Comparison of ENCODE assay signal across 12 cellular contexts in genomic region chr10:97328646-97329453, GRCh38. TPM values are rescaled to one million over a fixed set of nuclear protein-coding genes. Genes with fewer than 3 reads are reported as not detected.
DNase-seq lines count a peak whose midpoint lies in the region; ATAC-seq and TF ChIP-seq lines count a peak whose summit lies in the region.
"Had no signal": no experiment of that assay in that cellular context is flagged by ENCODE, and none has a peak within 500 bp of the region (broad histone marks: within the 10 kb centered on the region; RNA-seq: fewer than 3 reads in every experiment).

No MANE protein-coding gene starts in this region.

- H3K4me1 Mint-ChIP-seq in CD4-positive, alpha-beta T cell (ENCODE audit: low read depth) = peaks cover 62% of the 10 kb centered on the region
- H3K4me1 Mint-ChIP-seq in GM23338 = peaks cover 38% of the 10 kb centered on the region
- peaks cover 63% of the 10 kb centered on the region for H3K4me1 Mint-ChIP-seq in activated T-helper 1 cell treated with anti-CD3 and anti-CD28 coated beads, Interleukin-12 subunit alpha, Interleukin-12 subunit beta, Interleukin-2, Interleukin-4 antibody, amounts not matched to agents 30 ng/mL and 10 ng/mL and 1 ng/mL, durations not matched to agents 14 hours and 24 hours and 36 hours (ENCODE audit: low read depth)

- H3K27ac Mint-ChIP-seq in CD4-positive, alpha-beta T cell = peak overlapping the region; percentile 33
- no peak overlapping the region for H3K27ac Mint-ChIP-seq in GM23338
- H3K27ac Mint-ChIP-seq in activated T-helper 1 cell treated with anti-CD3 and anti-CD28 coated beads, Interleukin-12 subunit alpha, Interleukin-12 subunit beta, Interleukin-2, Interleukin-4 antibody, amounts not matched to agents 30 ng/mL and 10 ng/mL and 1 ng/mL, durations not matched to agents 14 hours and 24 hours and 36 hours = peak overlapping the region; percentile 15

- peaks cover 54% of the 10 kb centered on the region for H3K79me2 ChIP-seq in GM23338 (replicated peaks; ENCODE audit: insufficient read depth)
- peaks cover 29% of the 10 kb centered on the region for H3K79me2 ChIP-seq in mammary epithelial cell (ENCODE audit: insufficient read depth, low read length)

- in situ Hi-C loops in ACHN (cut with HindIII; ENCODE audit: low pct_ligation_motif_present, low pct_unique_long_range_greater_than_20kb, low sequenced_read_pairs) = no loop called here
- in situ Hi-C loops in mammary epithelial cell (cut with MboI; ENCODE audit: low sequenced_read_pairs in 2 of 2) = no loop called here

- H3K4me1 ChIP-seq in GM23338 (ENCODE audit: insufficient read depth) = peaks cover 51% of the 10 kb centered on the region
- peaks cover 3% of the 10 kb centered on the region for H3K4me1 ChIP-seq in mammary epithelial cell (ENCODE audit: insufficient read depth, low read length)

- no peaks in the 10 kb centered on the region for H3K9me3 Mint-ChIP-seq in CD4-positive, alpha-beta T cell
- no peaks in the 10 kb centered on the region for H3K9me3 Mint-ChIP-seq in GM23338
- H3K9me3 Mint-ChIP-seq in activated T-helper 1 cell treated with anti-CD3 and anti-CD28 coated beads, Interleukin-12 subunit alpha, Interleukin-12 subunit beta, Interleukin-2, Interleukin-4 antibody, amounts not matched to agents 30 ng/mL and 10 ng/mL and 1 ng/mL, durations not matched to agents 14 hours and 24 hours and 36 hours = no peaks in the 10 kb centered on the region
- H3K9me3 Mint-ChIP-seq: naive B cell had no signal

- H3K27ac ChIP-seq in CD4-positive, alpha-beta T cell (ENCODE audit: low read depth, low read length) = no peak overlapping the region
- H3K27ac ChIP-seq in GM23338 (ENCODE audit: low read depth) (0 out of 2 replicates have a peak overlapping the region, but pooled peaks have one; percentile 83), mammary epithelial cell (ENCODE audit: insufficient read depth, low read depth, low read length) (no peak overlapping the region)

- POLR2A ChIA-PET in CD4-positive, alpha-beta T cell (lab: Charles Lee) = interaction anchor here (2.5 kb wide), 1 partner anchor 9 kb away, joined by 25 read pairs; the partner anchor contains the start of gene FRAT1

- WGBS in mammary epithelial cell (ENCODE audit: low coverage, missing lambda C conversion rate) = 66% methylated on average over 3 of the region's 3 CpGs

- no peak overlapping the region for H3K9ac ChIP-seq in mammary epithelial cell (ENCODE audit: insufficient read depth, low read length)

- intact Hi-C loops in CD4-positive, alpha-beta T cell (cut with DNase I, micrococcal nuclease) = no loop called here
- intact Hi-C loops in activated T-helper 1 cell treated with anti-CD3 and anti-CD28 coated beads, Interleukin-12 subunit alpha, Interleukin-12 subunit beta, Interleukin-2, Interleukin-4 antibody, amounts not matched to agents 30 ng/mL and 10 ng/mL and 1 ng/mL, durations not matched to agents 14 hours and 24 hours and 36 hours (cut with micrococcal nuclease) = no loop called here
- intact Hi-C loops in mammary epithelial cell (cut with micrococcal nuclease) = no loop called here

- H3K36me3 ChIP-seq in GM23338 (ENCODE audit: insufficient read depth) = no peaks in the 10 kb centered on the region
- no peaks in the 10 kb centered on the region for H3K36me3 ChIP-seq in mammary epithelial cell (ENCODE audit: insufficient read depth, low read length)

- H3F3A ChIP-seq in GM23338 (replicated peaks; ENCODE audit: low read depth) = peaks cover 25% of the 10 kb centered on the region

- CTCF ChIA-PET in CD4-positive, alpha-beta T cell (lab: Charles Lee) = interaction anchor here (1.2 to 1.4 kb wide), 2 partner anchors 9 to 27 kb away, joined by 3 to 4 read pairs; partner anchors contain the start of gene FRAT1
- CTCF ChIA-PET in mammary epithelial cell (lab: Charles Lee; ENCODE audit: low non-redundant PET) = no interaction called here

- no peak for DNase-seq in CD4-positive, alpha-beta T cell
- DNase-seq in GM23338 (ENCODE audit: low spot score) (no peak), mucosa of gallbladder (ENCODE audit: low spot score) (peak; percentile 52), ACHN (no peak), mammary epithelial cell (no peak), HT-29 (ENCODE audit: low spot score) (no peak), NCI-H2029 treated with DMSO at 0.1 percent for 48 hours (lab: John Stamatoyannopoulos, UW) (no peak)
- DNase-seq in activated T-helper 1 cell treated with anti-CD3 and anti-CD28 coated beads, Interleukin-12 subunit alpha, Interleukin-12 subunit beta, Interleukin-2, Interleukin-4 antibody, amounts not matched to agents 30 ng/mL and 10 ng/mL and 1 ng/mL, durations not matched to agents 14 hours and 24 hours and 36 hours (ENCODE audit: low spot score) = no peak
- DNase-seq: cerebellar nuclear complex, naive B cell, NCI-H1417 treated with DMSO at 0.1 percent for 48 hours, T1000 had no signal

- no peak for ATAC-seq in CD4-positive, alpha-beta T cell (ENCODE audit: poor library complexity)
- no peak for ATAC-seq in GM23338

- no peaks in the 10 kb centered on the region for H3K27me3 ChIP-seq in CD4-positive, alpha-beta T cell (ENCODE audit: control insufficient read depth, insufficient read depth, low read length)
- H3K27me3 ChIP-seq in GM23338 (ENCODE audit: insufficient read depth) (no peaks in the 10 kb centered on the region), mammary epithelial cell (ENCODE audit: insufficient read depth, low read length) (no peaks in the 10 kb centered on the region)

- no TSS peak for BruUV-seq in mammary epithelial cell (replicated peaks; lab: Mats Ljungman, UMichigan)

- H3K27me3 Mint-ChIP-seq in CD4-positive, alpha-beta T cell = no peaks in the 10 kb centered on the region
- peaks cover 14% of the 10 kb centered on the region for H3K27me3 Mint-ChIP-seq in GM23338 (ENCODE audit: insufficient read depth, low read depth, poor library complexity)
- no peaks in the 10 kb centered on the region for H3K27me3 Mint-ChIP-seq in activated T-helper 1 cell treated with anti-CD3 and anti-CD28 coated beads, Interleukin-12 subunit alpha, Interleukin-12 subunit beta, Interleukin-2, Interleukin-4 antibody, amounts not matched to agents 30 ng/mL and 10 ng/mL and 1 ng/mL, durations not matched to agents 14 hours and 24 hours and 36 hours (ENCODE audit: insufficient read depth)
- H3K27me3 Mint-ChIP-seq: naive B cell had no signal

- H3K4me3 ChIP-seq in GM23338 (no peak overlapping the region), mammary epithelial cell (replicated peaks in 1 of 3; ENCODE audit: insufficient read depth in 1 of 3, low read depth in 2 of 3, low read length in 3 of 3) (no peak overlapping the region)

- H3K4me2 ChIP-seq in GM23338 (no peak overlapping the region), mammary epithelial cell (ENCODE audit: insufficient read depth, low read depth, low read length) (no peak overlapping the region)

- H3K9me2 ChIP-seq in GM23338 (ENCODE audit: insufficient read depth) = no peaks in the 10 kb centered on the region

- H3K4me3 Mint-ChIP-seq in CD4-positive, alpha-beta T cell = peak overlapping the region; percentile 20
- no peak overlapping the region; the same call in 2 of the 3 replicates for H3K4me3 Mint-ChIP-seq in GM23338
- H3K4me3 Mint-ChIP-seq in activated T-helper 1 cell treated with anti-CD3 and anti-CD28 coated beads, Interleukin-12 subunit alpha, Interleukin-12 subunit beta, Interleukin-2, Interleukin-4 antibody, amounts not matched to agents 30 ng/mL and 10 ng/mL and 1 ng/mL, durations not matched to agents 14 hours and 24 hours and 36 hours = no peak overlapping the region

- peaks cover 31% of the 10 kb centered on the region for H4K20me1 ChIP-seq in GM23338 (replicated peaks; ENCODE audit: insufficient read depth)
- H4K20me1 ChIP-seq in mammary epithelial cell (ENCODE audit: insufficient read depth, low read length) = no peaks in the 10 kb centered on the region

- dilution Hi-C loops in mammary epithelial cell (cut with HindIII; ENCODE audit: low sequenced_read_pairs) = no loop called here

- H2AFZ ChIP-seq in GM23338 (no peak overlapping the region), mammary epithelial cell (ENCODE audit: low read depth, low read length) (no peak overlapping the region)

- no peaks in the 10 kb centered on the region for H3K9me3 ChIP-seq in CD4-positive, alpha-beta T cell (ENCODE audit: control insufficient read depth, low read length)
- H3K9me3 ChIP-seq in mammary epithelial cell (replicated peaks; ENCODE audit: insufficient read depth, low read length) = no peaks in the 10 kb centered on the region

- no peak for TF ChIP-seq CTCF in CD4-positive, alpha-beta T cell (IDR thresholded peaks at IDR 0.05)
- TF ChIP-seq CTCF in GM23338 (conservative IDR thresholded peaks at IDR 0.05; ENCODE audit: low read depth in 2 of 2) (no peak), mammary epithelial cell (conservative IDR thresholded peaks at IDR 0.05 in 1 of 2, IDR thresholded peaks at IDR 0.05 in 1 of 2; ENCODE audit: extremely low read depth in 1 of 2, insufficient read depth in 1 of 2, low read depth in 1 of 2, low read length in 2 of 2) (no peak)

- peaks cover 52% of the 10 kb centered on the region for H3K36me3 Mint-ChIP-seq in CD4-positive, alpha-beta T cell (ENCODE audit: low read depth)
- H3K36me3 Mint-ChIP-seq in GM23338 (ENCODE audit: low read depth) = peaks cover 41% of the 10 kb centered on the region
- H3K36me3 Mint-ChIP-seq in activated T-helper 1 cell treated with anti-CD3 and anti-CD28 coated beads, Interleukin-12 subunit alpha, Interleukin-12 subunit beta, Interleukin-2, Interleukin-4 antibody, amounts not matched to agents 30 ng/mL and 10 ng/mL and 1 ng/mL, durations not matched to agents 14 hours and 24 hours and 36 hours (ENCODE audit: low read depth) = peaks cover 15% of the 10 kb centered on the region

RNA-seq across cellular contexts. Expression of gene FRAT2, which starts 5.7 kb away (rescaled TPM):
- total RNA-seq in CD4-positive, alpha-beta T cell = 10 to 100 TPM; 27.0 to 27.6 TPM
- 87.5 and 109 TPM in 2 replicates for total RNA-seq in GM23338 (2014; rRNA removed; shearing (Covaris generic))
- polyA plus RNA-seq in GM23338 (2016; fragmentation: Nextera tagmentation; extraction: Ambion mirVana) (24.5 and 44.0 TPM in 2 replicates), mammary epithelial cell (4.0 TPM)
- 10.8 and 11.2 TPM in 2 replicates for total RNA-seq in activated T-helper 1 cell treated with anti-CD3 and anti-CD28 coated beads, Interleukin-12 subunit alpha, Interleukin-12 subunit beta, Interleukin-2, Interleukin-4 antibody, amounts not matched to agents 30 ng/mL and 10 ng/mL and 1 ng/mL, durations not matched to agents 14 hours and 24 hours and 36 hours
- total RNA-seq in mucosa of gallbladder (18.6 TPM), mammary epithelial cell (1 to 10 TPM; 5.0 to 5.3 TPM)
- polyA minus RNA-seq in mammary epithelial cell = 11.9 TPM
- total RNA-seq in HT-29 (2014; rRNA removed; shearing (Covaris generic)) = 29.1 and 30.3 TPM in 2 replicates

RNA-seq across cellular contexts. Expression of gene FRAT1, which starts 9.8 kb away (rescaled TPM):
- total RNA-seq in CD4-positive, alpha-beta T cell = 10 to 100 TPM; 45.2 to 45.5 TPM
- total RNA-seq in GM23338 (2014; rRNA removed; shearing (Covaris generic)) = 6.1 and 8.5 TPM in 2 replicates
- polyA plus RNA-seq in GM23338 (2016; fragmentation: Nextera tagmentation; extraction: Ambion mirVana) (1.4 and 1.7 TPM in 2 replicates), mammary epithelial cell (0.58 TPM)
- 3.0 and 3.3 TPM in 2 replicates for total RNA-seq in activated T-helper 1 cell treated with anti-CD3 and anti-CD28 coated beads, Interleukin-12 subunit alpha, Interleukin-12 subunit beta, Interleukin-2, Interleukin-4 antibody, amounts not matched to agents 30 ng/mL and 10 ng/mL and 1 ng/mL, durations not matched to agents 14 hours and 24 hours and 36 hours
- total RNA-seq in mucosa of gallbladder (9.4 TPM), mammary epithelial cell (1 to 10 TPM; 1.5 to 2.4 TPM)
- not detected for polyA minus RNA-seq in mammary epithelial cell
- total RNA-seq in HT-29 (2014; rRNA removed; shearing (Covaris generic)) = 3.7 and 5.8 TPM in 2 replicates

RNA-seq across cellular contexts. Expression of gene ARHGAP19, which starts 36.4 kb away (rescaled TPM):
- 1 to 10 TPM; 6.9 to 8.8 TPM for total RNA-seq in CD4-positive, alpha-beta T cell
- total RNA-seq in GM23338 (2014; rRNA removed; shearing (Covaris generic)) = 35.9 and 38.8 TPM in 2 replicates
- 7.6 and 11.5 TPM in 2 replicates for polyA plus RNA-seq in GM23338 (2016; fragmentation: Nextera tagmentation; extraction: Ambion mirVana)
- total RNA-seq in activated T-helper 1 cell treated with anti-CD3 and anti-CD28 coated beads, Interleukin-12 subunit alpha, Interleukin-12 subunit beta, Interleukin-2, Interleukin-4 antibody, amounts not matched to agents 30 ng/mL and 10 ng/mL and 1 ng/mL, durations not matched to agents 14 hours and 24 hours and 36 hours = 27.1 and 27.8 TPM in 2 replicates
- 10.9 TPM for total RNA-seq in mucosa of gallbladder
- total RNA-seq in mammary epithelial cell = 10 to 100 TPM; 10.8 to 20.5 TPM
- 7.4 TPM for polyA plus RNA-seq in mammary epithelial cell
- polyA minus RNA-seq in mammary epithelial cell = 11.0 TPM
- total RNA-seq in HT-29 (2014; rRNA removed; shearing (Covaris generic)) = 4.6 and 5.2 TPM in 2 replicates
